1 cellular context compared by ENCODE assay signal in genomic region chr17:63881935-63882601, GRCh38.
TF ChIP-seq lines count a peak whose summit lies in the region.

Gene GH2 (minus strand): TSS chr17:63881944. CDS start chr17:63881801, 143 bp downstream.

TF ChIP-seq in SK-N-SH, 30 proteins besides CTCF, POLR2A, EP300 and RAD21 (continued from another document):
- no peak for TF ChIP-seq REST (IDR thresholded peaks at IDR 0.05; ENCODE audit: low read depth, low read length)
- no peak for TF ChIP-seq PBX3 (IDR thresholded peaks at IDR 0.05)
- TF ChIP-seq TEAD4 (IDR thresholded peaks at IDR 0.05; ENCODE audit: borderline replicate concordance, insufficient read depth): no peak
